In genomic region chr20:52236292-52236691, GRCh38 we compare ENCODE assay signal across 21 cellular contexts. TPM values are rescaled to one million over a fixed set of nuclear protein-coding genes. Genes with fewer than 3 reads are reported as not detected.
DNase-seq lines count a peak whose midpoint lies in the region; ATAC-seq and TF ChIP-seq lines count a peak whose summit lies in the region.
"Had no signal": no experiment of that assay in that cellular context is flagged by ENCODE, and none has a peak within 500 bp of the region (broad histone marks: within the 10 kb centered on the region; RNA-seq: fewer than 3 reads in every experiment).

No MANE protein-coding gene starts in this region.

- DNase-seq in inferior parietal cortex (ENCODE audit: extremely low spot score) (peak; percentile 17), osteocyte (ENCODE audit: extremely low spot score, unreplicated experiment) (peak; percentile 67), type B pancreatic cell (ENCODE audit: extremely low spot score, unreplicated experiment) (no peak), NCI-H187 (lab: John Stamatoyannopoulos, UW) (no peak)
- DNase-seq: Caco-2; CD4-positive, CD25-positive, alpha-beta regulatory T cell; CD8-positive, alpha-beta T cell; DMS153; DMS79; EL; GDM1; GOT3; H7; HCEC 1CT had no signal

- TF ChIP-seq CTCF in osteocyte (IDR thresholded peaks at IDR 0.05), result no peak
- no peak for TF ChIP-seq CTCF in type B pancreatic cell (conservative IDR thresholded peaks at IDR 0.05)

- peaks cover 13% of the 10 kb centered on the region for H3K27me3 Mint-ChIP-seq in osteocyte (ENCODE audit: unreplicated experiment)
- H3K27me3 Mint-ChIP-seq in type B pancreatic cell, result no peaks in the 10 kb centered on the region

- ATAC-seq in HG02970 (IDR thresholded peaks at IDR 0.05; ENCODE audit: low FRiP score, unreplicated experiment), result no peak
- no peak for ATAC-seq in GM21619 (IDR thresholded peaks at IDR 0.05; ENCODE audit: unreplicated experiment)
- ATAC-seq: CD8-positive, alpha-beta T cell; GM12878 had no signal

- H3K36me3 Mint-ChIP-seq in osteocyte (ENCODE audit: unreplicated experiment) (no peaks in the 10 kb centered on the region), type B pancreatic cell (no peaks in the 10 kb centered on the region)
- H3K36me3 Mint-ChIP-seq: CD4-positive, CD25-positive, alpha-beta regulatory T cell; CD8-positive, alpha-beta T cell had no signal

- H3K4me3 Mint-ChIP-seq in osteocyte (ENCODE audit: unreplicated experiment), result no peak overlapping the region
- H3K4me3 Mint-ChIP-seq in type B pancreatic cell, result no peak overlapping the region
- H3K4me3 Mint-ChIP-seq: B cell; CD4-positive, CD25-positive, alpha-beta regulatory T cell; CD8-positive, alpha-beta T cell had no signal

- H3K4me1 Mint-ChIP-seq in osteocyte (ENCODE audit: unreplicated experiment) (no peaks in the 10 kb centered on the region), type B pancreatic cell (ENCODE audit: unreplicated experiment) (no peaks in the 10 kb centered on the region)
- H3K4me1 Mint-ChIP-seq: B cell; CD4-positive, CD25-positive, alpha-beta regulatory T cell had no signal

- H3K27ac Mint-ChIP-seq in osteocyte (ENCODE audit: unreplicated experiment) (no peak overlapping the region), type B pancreatic cell (no peak overlapping the region)
- H3K27ac Mint-ChIP-seq: B cell; CD4-positive, CD25-positive, alpha-beta regulatory T cell; CD8-positive, alpha-beta T cell had no signal

- H3K27ac ChIP-seq in angular gyrus (ENCODE audit: low read depth, low read length), result peak overlapping the region; percentile 22
- H3K27ac ChIP-seq: BLaER1, C4-2B had no signal

- H3K9me3 Mint-ChIP-seq in osteocyte (ENCODE audit: unreplicated experiment) (no peaks in the 10 kb centered on the region), type B pancreatic cell (peaks cover 8% of the 10 kb centered on the region)
- H3K9me3 Mint-ChIP-seq: CD8-positive, alpha-beta T cell had no signal

RNA-seq across cellular contexts. Expression of gene ZFP64, which starts 44.7 kb away (rescaled TPM):
- total RNA-seq in osteocyte (18.5 and 21.0 TPM in 2 replicates), type B pancreatic cell (ENCODE audit: low replicate concordance) (22.0 and 24.1 TPM in 2 replicates)

Comparison
In these comparisons a context has a peak if more than half of its experiments do, and no peak if none do; other contexts are left out.
1. DNase-seq: peak in inferior parietal cortex (single experiment) and osteocyte (single experiment); none in type B pancreatic cell (single experiment) and NCI-H187 (0 of 2).